Comparison of ENCODE assay signal across 27 cellular contexts in genomic region chr9:117720987-117721386, GRCh38. TPM values are rescaled to one million over a fixed set of nuclear protein-coding genes. Genes with fewer than 3 reads are reported as not detected.
"Had no signal": no experiment of that assay in that cellular context is flagged by ENCODE, and none has a peak within 500 bp of the region (broad histone marks: within the 10 kb centered on the region; RNA-seq: fewer than 3 reads in every experiment).

No MANE protein-coding gene starts in this region.

- H3K36me3 ChIP-seq: breast epithelium, esophagus muscularis mucosa, lower lobe of right lung, ovary, prostate gland, transverse colon had no signal

- H3K27me3 ChIP-seq: breast epithelium, esophagus muscularis mucosa, hepatocyte, ovary, testis, transverse colon had no signal

- H3K9me3 ChIP-seq: breast epithelium, esophagus muscularis mucosa, lower lobe of right lung, ovary, prostate gland, spleen, testis, transverse colon had no signal

- H3K4me2 ChIP-seq: hepatocyte had no signal

- H3K4me3 ChIP-seq: breast epithelium, esophagus muscularis mucosa, hepatocyte, lower lobe of right lung, ovary, prostate gland, spleen, testis, transverse colon had no signal

- H3K27ac ChIP-seq: hepatocyte, lower lobe of right lung, ovary, prostate gland, testis had no signal

- ATAC-seq: activated naive CD8-positive, alpha-beta T cell treated with anti-CD3 and anti-CD28 coated beads, Interleukin-2, amount 50 U/mL, for 24 hours; activated T-helper 17 cell treated with anti-CD3 and anti-CD28 coated beads, Interleukin-2, amount 50 U/mL, for 72 hours; natural killer cell treated with Interleukin-12 subunit alpha and Interleukin-12 subunit beta and Interleukin-15 and Interleukin-18, amount 100 ng/mL, for 72 hours; T-helper 17 cell had no signal

- H3K79me2 ChIP-seq: hepatocyte had no signal

- H3K4me1 ChIP-seq: breast epithelium, prostate gland, testis had no signal

- H2AFZ ChIP-seq: hepatocyte had no signal

- DNase-seq: activated CD4-positive, alpha-beta memory T cell treated with anti-CD3 and anti-CD28 coated beads for 36 hours; activated CD4-positive, alpha-beta T cell treated with anti-CD3 and anti-CD28 coated beads, Interleukin-2, amount 10 ng/mL, durations not matched to agents 24 days and 14 days; activated CD4-positive, CD25-positive, alpha-beta regulatory T cell treated with anti-CD3 and anti-CD28 coated beads, Interleukin-2, amount 50 U/mL, for 72 hours; activated CD8-positive, alpha-beta memory T cell treated with anti-CD3 and anti-CD28 coated beads, Interleukin-2, amount 50 U/mL, for 4 hours; activated gamma-delta T cell treated with Interleukin-2 at 50 U/mL for 16 hours; activated naive CD8-positive, alpha-beta T cell treated with anti-CD3 and anti-CD28 coated beads, Interleukin-2, amount 50 U/mL, for 24 hours; activated T-cell treated with anti-CD3 and anti-CD28 coated beads, Interleukin-2, amount 50 U/mL, for 1 hour; effector CD4-positive, alpha-beta T cell; foreskin melanocyte; islet precursor cell; lower lobe of right lung; mesendoderm; ovary; retina; spleen; stimulated activated naive CD4-positive, alpha-beta T cell; SW 1271; T-helper 17 cell; testis had no signal

RNA-seq across cellular contexts. Expression of gene TLR4, which starts 16.8 kb away (rescaled TPM):
- total RNA-seq: activated CD4-positive, alpha-beta memory T cell treated with anti-CD3 and anti-CD28 coated beads for 36 hours; activated CD4-positive, alpha-beta T cell treated with anti-CD3 and anti-CD28 coated beads, Interleukin-2, amount 10 ng/mL, durations not matched to agents 24 days and 14 days; activated CD8-positive, alpha-beta memory T cell treated with anti-CD3 and anti-CD28 coated beads for 36 hours; activated T-helper 17 cell treated with anti-CD3 and anti-CD28 coated beads, Interleukin-2, amount 50 U/mL, for 72 hours had no signal
